ENCODE assay signal across 8 cellular contexts in the genomic region with DNA sequence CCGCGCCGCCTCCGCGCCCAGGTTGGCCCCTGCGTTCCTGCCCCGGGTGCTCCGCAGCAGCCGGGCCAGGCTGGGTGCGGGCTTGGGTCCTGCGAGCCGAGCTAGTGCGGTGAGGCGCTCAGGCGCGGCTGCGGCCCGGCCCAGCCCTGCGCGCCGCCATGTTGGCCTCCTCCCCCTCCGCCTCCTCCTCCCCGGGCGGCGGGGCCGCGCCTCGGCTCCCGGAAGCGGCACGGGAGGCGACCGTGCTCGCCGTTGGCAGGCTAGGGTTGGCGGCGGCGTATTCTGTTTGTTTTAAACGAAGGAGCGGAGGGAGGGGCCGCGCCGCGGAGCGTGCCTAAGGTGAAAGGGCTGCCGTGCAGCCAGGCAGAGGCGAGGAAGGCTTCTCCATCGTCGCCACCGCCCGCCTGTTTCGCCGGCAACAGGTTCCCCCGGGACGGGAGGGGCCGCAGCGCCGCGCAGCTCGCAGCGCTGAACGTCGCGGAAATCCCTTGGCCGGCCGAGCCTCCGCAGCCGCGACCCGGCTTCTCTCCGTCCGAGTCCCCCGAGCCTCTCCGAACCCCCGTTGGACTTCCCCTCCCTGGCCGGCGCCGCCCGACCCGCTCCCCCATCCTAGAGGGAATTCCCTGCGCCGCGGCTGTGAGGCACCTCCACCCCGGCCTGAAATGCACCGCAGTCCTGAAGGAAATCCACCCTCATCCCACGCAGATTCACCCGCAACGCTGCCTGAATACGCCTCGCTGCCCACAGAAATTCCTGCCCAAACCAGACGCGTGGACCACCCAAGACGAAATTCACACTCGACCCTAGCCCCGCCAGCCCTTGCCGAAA. TPM values are rescaled to one million over a fixed set of nuclear protein-coding genes. Genes with fewer than 3 reads are reported as not detected.
DNase-seq lines count a peak whose midpoint lies in the region; ATAC-seq lines count a peak whose summit lies in the region.

A gene with protein sequence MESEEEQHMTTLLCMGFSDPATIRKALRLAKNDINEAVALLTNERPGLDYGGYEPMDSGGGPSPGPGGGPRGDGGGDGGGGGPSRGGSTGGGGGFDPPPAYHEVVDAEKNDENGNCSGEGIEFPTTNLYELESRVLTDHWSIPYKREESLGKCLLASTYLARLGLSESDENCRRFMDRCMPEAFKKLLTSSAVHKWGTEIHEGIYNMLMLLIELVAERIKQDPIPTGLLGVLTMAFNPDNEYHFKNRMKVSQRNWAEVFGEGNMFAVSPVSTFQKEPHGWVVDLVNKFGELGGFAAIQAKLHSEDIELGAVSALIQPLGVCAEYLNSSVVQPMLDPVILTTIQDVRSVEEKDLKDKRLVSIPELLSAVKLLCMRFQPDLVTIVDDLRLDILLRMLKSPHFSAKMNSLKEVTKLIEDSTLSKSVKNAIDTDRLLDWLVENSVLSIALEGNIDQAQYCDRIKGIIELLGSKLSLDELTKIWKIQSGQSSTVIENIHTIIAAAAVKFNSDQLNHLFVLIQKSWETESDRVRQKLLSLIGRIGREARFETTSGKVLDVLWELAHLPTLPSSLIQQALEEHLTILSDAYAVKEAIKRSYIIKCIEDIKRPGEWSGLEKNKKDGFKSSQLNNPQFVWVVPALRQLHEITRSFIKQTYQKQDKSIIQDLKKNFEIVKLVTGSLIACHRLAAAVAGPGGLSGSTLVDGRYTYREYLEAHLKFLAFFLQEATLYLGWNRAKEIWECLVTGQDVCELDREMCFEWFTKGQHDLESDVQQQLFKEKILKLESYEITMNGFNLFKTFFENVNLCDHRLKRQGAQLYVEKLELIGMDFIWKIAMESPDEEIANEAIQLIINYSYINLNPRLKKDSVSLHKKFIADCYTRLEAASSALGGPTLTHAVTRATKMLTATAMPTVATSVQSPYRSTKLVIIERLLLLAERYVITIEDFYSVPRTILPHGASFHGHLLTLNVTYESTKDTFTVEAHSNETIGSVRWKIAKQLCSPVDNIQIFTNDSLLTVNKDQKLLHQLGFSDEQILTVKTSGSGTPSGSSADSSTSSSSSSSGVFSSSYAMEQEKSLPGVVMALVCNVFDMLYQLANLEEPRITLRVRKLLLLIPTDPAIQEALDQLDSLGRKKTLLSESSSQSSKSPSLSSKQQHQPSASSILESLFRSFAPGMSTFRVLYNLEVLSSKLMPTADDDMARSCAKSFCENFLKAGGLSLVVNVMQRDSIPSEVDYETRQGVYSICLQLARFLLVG (N-terminal part only) (minus strand): TSS at position 171 of the 828 bp plus-strand sequence. CDS start 251 bp downstream, outside the sequence.

- DNase-seq in AG08396 (ENCODE audit: low spot score) (peak; percentile 91), NCI-H345 treated with DMSO at 0.1 percent for 48 hours (lab: John Stamatoyannopoulos, UW; ENCODE audit: unreplicated experiment) (peak; percentile 26), left colon (peak; percentile 87 to 93)
- peak; percentile 83 for DNase-seq in activated CD4-positive, alpha-beta T cell treated with anti-CD3 and anti-CD28 coated beads for 48 hours
- peak; percentile 80 for DNase-seq in stimulated activated CD4-positive, alpha-beta T cell treated with anti-CD3 and anti-CD28 coated beads, Interleukin-1b, Interleukin-23, amount 100 ng/mL, for 48 hours

- peak within 1 kb of the TSS; percentile 83 for H3K27ac ChIP-seq in cingulate gyrus (ENCODE audit: low read depth, low read length)

- intact Hi-C loops in left colon (cut with DNase I, micrococcal nuclease) = no loop called here

- peak; percentile 43 for ATAC-seq in GM18873 (IDR thresholded peaks at IDR 0.05; ENCODE audit: low FRiP score, unreplicated experiment)
- peak; percentile 60 for ATAC-seq in HG03103 (IDR thresholded peaks at IDR 0.05; ENCODE audit: low read depth, unreplicated experiment)
- peak; percentile 90 for ATAC-seq in left colon

RNA-seq across cellular contexts. Expression of the gene that starts here (rescaled TPM):
- 10 to 100 TPM; 33.5 to 35.2 TPM for total RNA-seq in left colon

Comparison
In these comparisons a context has a peak if more than half of its experiments do, and no peak if none do; other contexts are left out.
1. Peak in every context shown above with its lines: DNase-seq, ATAC-seq and H3K27ac ChIP-seq.
2. DNase-seq: peak in every context shown above with its lines; median percentile 91 in AG08396; 90 in left colon; 83 in activated CD4-positive, alpha-beta T cell treated with anti-CD3 and anti-CD28 coated beads for 48 hours; 80 in stimulated activated CD4-positive, alpha-beta T cell treated with anti-CD3 and anti-CD28 coated beads, Interleukin-1b, Interleukin-23, amount 100 ng/mL, for 48 hours; 26 in NCI-H345 treated with DMSO at 0.1 percent for 48 hours.